Comparison of ENCODE assay signal across 1 cellular context in genomic region chr7:38574121-38574520, GRCh38.
TF ChIP-seq lines count a peak whose summit lies in the region.

No MANE protein-coding gene starts in this region.

TF ChIP-seq in IMR-90, 13 proteins besides CTCF, POLR2A, EP300 and RAD21 (continued from another document):
- no peak for TF ChIP-seq ELK1 (IDR thresholded peaks at IDR 0.05; ENCODE audit: borderline replicate concordance, low read depth, low read length)
- no peak for TF ChIP-seq CEBPB (IDR thresholded peaks at IDR 0.05; ENCODE audit: low read depth, low read length)
- TF ChIP-seq USF2 (IDR thresholded peaks at IDR 0.05; ENCODE audit: low read depth, low read length): no peak
- TF ChIP-seq CHD1 (IDR thresholded peaks at IDR 0.05; ENCODE audit: low read depth, low read length): no peak
- no peak for TF ChIP-seq RCOR1 (IDR thresholded peaks at IDR 0.05; ENCODE audit: insufficient replicate concordance, low read length)
- TF ChIP-seq SMC3 (IDR thresholded peaks at IDR 0.05; ENCODE audit: low read depth, low read length): no peak
- TF ChIP-seq MXI1 (IDR thresholded peaks at IDR 0.05; ENCODE audit: borderline replicate concordance, low read depth, low read length): no peak
- TF ChIP-seq MAFK (IDR thresholded peaks at IDR 0.05; ENCODE audit: low read depth, low read length): no peak
TF ChIP-seq in IMR-90: peak in this region for 0.
